In genomic region chr4:7735395-7735794, GRCh38 we compare ENCODE assay signal across 25 cellular contexts.
"Had no signal": no experiment of that assay in that cellular context is flagged by ENCODE, and none has a peak within 500 bp of the region (broad histone marks: within the 10 kb centered on the region; RNA-seq: fewer than 3 reads in every experiment).

No MANE protein-coding gene starts in this region.

- H3K27me3 ChIP-seq: MG63, SJCRH30 had no signal

- DNase-seq: Karpas-422, KG1, MG63, NCI-H1092, NCI-H1105 treated with DMSO at 0.1 percent for 48 hours, NCI-H1417 treated with DMSO at 0.1 percent for 48 hours, NCI-H146, NCI-H1694 treated with DMSO at 0.1 percent for 48 hours, NCI-H1930, NCI-H2081, NCI-H2171, NCI-H226, NCI-H446, NCI-H510A, NCI-H524 treated with DMSO at 0.1 percent for 48 hours, NCI-H69, NCI-H774, RPMI8226, SHP77, SJCRH30, SW 1271, T-cell had no signal

- ATAC-seq: T-cell had no signal

- H3K4me3 ChIP-seq: MG63, SJCRH30 had no signal

- H3K36me3 ChIP-seq: MG63, SJCRH30 had no signal

- H3K27ac ChIP-seq: HL-60, SJCRH30 had no signal

- FAIRE-seq: HTR-8/SVneo, RCC 7860 had no signal

- H3K9me3 ChIP-seq: MG63, SJCRH30 had no signal
